8 cellular contexts compared by ENCODE assay signal in genomic region chr2:43636616-43637015, GRCh38. TPM values are rescaled to one million over a fixed set of nuclear protein-coding genes. Genes with fewer than 3 reads are reported as not detected.
DNase-seq lines count a peak whose midpoint lies in the region; ATAC-seq and TF ChIP-seq lines count a peak whose summit lies in the region.

No MANE protein-coding gene starts in this region.

- peak overlapping the region; percentile 32 for H3K27ac Mint-ChIP-seq in activated CD4-positive, alpha-beta T cell treated with anti-CD3 and anti-CD28 coated beads for 36 hours

- WGBS in smooth muscle cell (ENCODE audit: low lambda C conversion rate): 33% methylated on average over 11 of the region's 11 CpGs

- peaks cover 3% of the 10 kb centered on the region for H3K36me3 Mint-ChIP-seq in activated CD4-positive, alpha-beta T cell treated with anti-CD3 and anti-CD28 coated beads for 36 hours (ENCODE audit: low read depth)

- H3K4me2 ChIP-seq in smooth muscle cell: peak overlapping the region; percentile 95

- peak overlapping the region; percentile 95 for H2AFZ ChIP-seq in smooth muscle cell (ENCODE audit: low read depth)

- DNase-seq in NCI-H1436 (lab: John Stamatoyannopoulos, UW) (peak; percentile 41), NCI-H1436 treated with DMSO at 0.1 percent for 48 hours (lab: John Stamatoyannopoulos, UW) (no peak), foreskin fibroblast (no peak), smooth muscle cell (lab: John Stamatoyannopoulos, UW; ENCODE audit: unreplicated experiment) (no peak), LoVo (ENCODE audit: low spot score) (no peak), DMS114 treated with DMSO at 0.1 percent for 48 hours (lab: John Stamatoyannopoulos, UW; ENCODE audit: unreplicated experiment) (no peak), inferior parietal cortex (ENCODE audit: extremely low spot score) (no peak)
- peak; percentile 31 for DNase-seq in activated CD4-positive, alpha-beta T cell treated with anti-CD3 and anti-CD28 coated beads for 36 hours

- H3K79me2 ChIP-seq in smooth muscle cell (ENCODE audit: low read depth): no peaks in the 10 kb centered on the region

- TF ChIP-seq CTCF in foreskin fibroblast (IDR thresholded peaks at IDR 0.05; ENCODE audit: low read depth, low read length) (no peak), smooth muscle cell (IDR thresholded peaks at IDR 0.05; ENCODE audit: borderline replicate concordance, insufficient read depth, poor library complexity, severe bottlenecking) (no peak)

- H3K27ac ChIP-seq in smooth muscle cell (ENCODE audit: low read depth): no peak overlapping the region

- CTCF ChIA-PET in activated CD4-positive, alpha-beta T cell treated with anti-CD3 and anti-CD28 coated beads for 36 hours (lab: Charles Lee): interaction anchor here (1.1 to 1.5 kb wide), 4 partner anchors 10 to 152 kb away, joined by 3 to 4 read pairs (median 4); no protein-coding TSS in a partner anchor

- H3K27me3 Mint-ChIP-seq in activated CD4-positive, alpha-beta T cell treated with anti-CD3 and anti-CD28 coated beads for 36 hours: peaks cover 36% of the 10 kb centered on the region

- POLR2A ChIA-PET in activated CD4-positive, alpha-beta T cell treated with anti-CD3 and anti-CD28 coated beads for 36 hours (lab: Charles Lee): interaction anchor here (0.6 kb wide), 1 partner anchor 412 kb away, joined by 3 read pairs; no protein-coding TSS in a partner anchor

- H3K9me3 ChIP-seq in smooth muscle cell (replicated peaks; ENCODE audit: low read depth): no peaks in the 10 kb centered on the region

- H3K4me1 Mint-ChIP-seq in activated CD4-positive, alpha-beta T cell treated with anti-CD3 and anti-CD28 coated beads for 36 hours: peaks cover 14% of the 10 kb centered on the region

- peak overlapping the region; percentile 66 to 84 for H3K4me3 ChIP-seq in foreskin fibroblast (ENCODE audit: low read depth in 1 of 2, low read length in 2 of 2)
- peak overlapping the region; percentile 78 for H3K4me3 ChIP-seq in smooth muscle cell

- peak overlapping the region; percentile 80 for H3K4me3 Mint-ChIP-seq in activated CD4-positive, alpha-beta T cell treated with anti-CD3 and anti-CD28 coated beads for 36 hours

- no peaks in the 10 kb centered on the region for H3K36me3 ChIP-seq in smooth muscle cell (ENCODE audit: low read depth)

- H3K4me1 ChIP-seq in smooth muscle cell (ENCODE audit: low read depth): no peaks in the 10 kb centered on the region

- intact Hi-C loops in activated CD4-positive, alpha-beta T cell treated with anti-CD3 and anti-CD28 coated beads for 36 hours (cut with DNase I, micrococcal nuclease): loop anchor here (1.0 to 10.0 kb wide), 5 partner anchors 40 to 1274 kb away; partner anchors contain the start of genes COX7A2L (in 1 of the 2), DYNC2LI1 (in 1 of the 2), LRPPRC (in 1 of the 2) and THADA (in 1 of the 2)

- no peaks in the 10 kb centered on the region for H3K27me3 ChIP-seq in smooth muscle cell (ENCODE audit: low read depth)

- H3K9me3 Mint-ChIP-seq in activated CD4-positive, alpha-beta T cell treated with anti-CD3 and anti-CD28 coated beads for 36 hours (ENCODE audit: low read depth): peaks cover 3% of the 10 kb centered on the region

- H3F3A ChIP-seq in smooth muscle cell (ENCODE audit: low read depth): no peaks in the 10 kb centered on the region

- ATAC-seq in activated CD4-positive, alpha-beta T cell treated with anti-CD3 and anti-CD28 coated beads for 36 hours: peak; percentile 43

- H4K20me1 ChIP-seq in smooth muscle cell (ENCODE audit: low read depth): no peaks in the 10 kb centered on the region

- no peak overlapping the region for H3K9ac ChIP-seq in smooth muscle cell (ENCODE audit: low read depth)

RNA-seq across cellular contexts. Expression of gene PLEKHH2, which starts 0.4 kb away (rescaled TPM):
- total RNA-seq in activated CD4-positive, alpha-beta T cell treated with anti-CD3 and anti-CD28 coated beads for 36 hours: 1 to 10 TPM; 1.5 to 2.2 TPM
- 2.1 and 2.6 TPM in 2 replicates for total RNA-seq in smooth muscle cell
- polyA plus RNA-seq in smooth muscle cell: 0.08 and 0.69 TPM in 2 replicates

RNA-seq across cellular contexts. Expression of gene C1GALT1C1L, which starts 39.6 kb away (rescaled TPM):
- not detected for total RNA-seq in activated CD4-positive, alpha-beta T cell treated with anti-CD3 and anti-CD28 coated beads for 36 hours
- not detected in 2 replicates for total RNA-seq in smooth muscle cell
- polyA plus RNA-seq in smooth muscle cell: 0.14 and 0.30 TPM in 2 replicates

RNA-seq across cellular contexts. Expression of gene THADA, which starts 40.8 kb away (rescaled TPM):
- 10 to 100 TPM; 32.5 to 36.6 TPM for total RNA-seq in activated CD4-positive, alpha-beta T cell treated with anti-CD3 and anti-CD28 coated beads for 36 hours
- 20.9 and 21.2 TPM in 2 replicates for total RNA-seq in smooth muscle cell
- polyA plus RNA-seq in smooth muscle cell: 11.3 and 12.8 TPM in 2 replicates

Comparison
In these comparisons a context has a peak if more than half of its experiments do, and no peak if none do; other contexts are left out.
1. DNase-seq: peak in NCI-H1436 (single experiment) and activated CD4-positive, alpha-beta T cell treated with anti-CD3 and anti-CD28 coated beads for 36 hours (single experiment); none in NCI-H1436 treated with DMSO at 0.1 percent for 48 hours (single experiment), foreskin fibroblast (0 of 2), smooth muscle cell (single experiment), LoVo (single experiment), DMS114 treated with DMSO at 0.1 percent for 48 hours (single experiment) and inferior parietal cortex (single experiment).